8 cellular contexts compared by ENCODE assay signal in the genomic region with DNA sequence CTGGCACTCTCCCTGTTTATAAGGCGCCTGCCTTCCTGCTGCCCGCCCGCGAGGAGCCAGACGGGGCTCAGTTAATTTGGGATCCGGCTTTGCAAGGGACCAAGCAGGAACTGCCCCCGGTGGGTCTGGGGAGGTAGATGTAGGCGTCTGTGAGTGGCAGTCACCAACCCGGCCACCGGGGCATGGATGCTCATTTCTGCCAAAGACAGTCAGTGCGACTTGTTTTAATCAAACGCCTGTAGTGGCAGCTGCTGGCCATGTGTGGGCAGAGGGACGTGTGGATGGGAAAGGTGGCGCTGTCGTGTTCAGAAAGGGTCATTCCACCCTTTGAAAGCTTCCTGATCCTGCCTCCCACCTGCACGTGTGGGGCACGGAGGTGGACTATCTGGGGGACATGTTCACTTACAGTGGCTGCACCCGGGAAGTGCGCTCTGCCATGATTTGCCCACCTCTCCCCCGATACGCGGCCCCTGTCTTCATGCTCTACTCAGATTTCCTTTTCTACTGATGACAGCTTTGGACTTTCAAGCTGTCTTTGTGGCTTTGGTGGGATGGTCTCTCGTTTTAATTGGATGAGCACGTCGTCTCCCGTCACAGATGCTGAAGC.
DNase-seq lines count a peak whose midpoint lies in the region; ATAC-seq and TF ChIP-seq lines count a peak whose summit lies in the region.

No MANE protein-coding gene starts in this region.

- no peak for ATAC-seq in GM19035 (IDR thresholded peaks at IDR 0.05; ENCODE audit: unreplicated experiment)
- ATAC-seq in HG03280 (IDR thresholded peaks at IDR 0.05; ENCODE audit: unreplicated experiment): no peak
- no peak for ATAC-seq in omental fat pad (ENCODE audit: low FRiP score)

- WGBS in mesodermal cell (ENCODE audit: insufficient coverage in 2 of 2), 2 experiments: 44 to 46% methylated on average over 24 to 26 of the region's 26 CpGs

- TF ChIP-seq CTCF in omental fat pad (IDR thresholded peaks at IDR 0.05): no peak

- peaks cover 30% of the 10 kb centered on the region for H3K4me1 ChIP-seq in ES-I3 (ENCODE audit: insufficient read depth, low read length)
- H3K4me1 ChIP-seq in mesodermal cell (ENCODE audit: control insufficient read depth, insufficient read depth, low read length, poor library complexity, severe bottlenecking): peaks cover 51% of the 10 kb centered on the region

- H3K36me3 ChIP-seq in ES-I3 (ENCODE audit: insufficient read depth, low read length): no peaks in the 10 kb centered on the region
- H3K36me3 ChIP-seq in mesodermal cell (ENCODE audit: control insufficient read depth, insufficient read depth, low read length): peaks cover 17% of the 10 kb centered on the region

- peak overlapping the region; percentile 43; the same call in 1 of the 2 replicates for H3K9ac ChIP-seq in ES-I3 (ENCODE audit: low read depth, low read length)

- DNase-seq in NCI-H1694 (lab: John Stamatoyannopoulos, UW): peak; percentile 63
- DNase-seq in cerebellar cortex (ENCODE audit: low spot score): peak; percentile 91
- DNase-seq in stimulated activated CD4-positive, alpha-beta T cell treated with anti-CD3 and anti-CD28 coated beads, Interleukin-2, amount 100 ng/mL, for 24 hours: no peak
- DNase-seq in omental fat pad (ENCODE audit: low spot score): no peak

- H3K27ac ChIP-seq in mesodermal cell (ENCODE audit: low read depth, low read length, severe bottlenecking): peak overlapping the region; percentile 97

- H3K9me3 ChIP-seq in ES-I3 (ENCODE audit: control insufficient read depth, insufficient read depth, low read length): no peaks in the 10 kb centered on the region
- no peaks in the 10 kb centered on the region for H3K9me3 ChIP-seq in mesodermal cell (ENCODE audit: control insufficient read depth, low read length)

- H3K4me3 ChIP-seq in mesodermal cell (ENCODE audit: extremely low read depth, insufficient read depth, low read length, poor library complexity, severe bottlenecking): peak overlapping the region; percentile 48

Comparison
In these comparisons a context has a peak if more than half of its experiments do, and no peak if none do; other contexts are left out.
1. DNase-seq: peak in NCI-H1694 (single experiment) and cerebellar cortex (single experiment); none in stimulated activated CD4-positive, alpha-beta T cell treated with anti-CD3 and anti-CD28 coated beads, Interleukin-2, amount 100 ng/mL, for 24 hours (0 of 2) and omental fat pad (single experiment).